In genomic region chr1:8662380-8663072, GRCh38 we compare ENCODE assay signal across 14 cellular contexts.
DNase-seq lines count a peak whose midpoint lies in the region; ATAC-seq and TF ChIP-seq lines count a peak whose summit lies in the region.
"Had no signal": no experiment of that assay in that cellular context is flagged by ENCODE, and none has a peak within 500 bp of the region (broad histone marks: within the 10 kb centered on the region; RNA-seq: fewer than 3 reads in every experiment).

No MANE protein-coding gene starts in this region.

- WGBS in heart left ventricle, 4 donors = 95 to 97% (median 96%) methylated on average over 4 of the region's 4 CpGs
- WGBS in urinary bladder = 97% methylated on average over 4 of the region's 4 CpGs

- no peaks in the 10 kb centered on the region for H3K27me3 Mint-ChIP-seq in activated CD8-positive, alpha-beta T cell treated with anti-CD3 and anti-CD28 coated beads, Interleukin-2, amount 10 ng/mL, durations not matched to agents 7 days and 5 days (ENCODE audit: low read depth)
- no peaks in the 10 kb centered on the region for H3K27me3 Mint-ChIP-seq in CD4-positive, alpha-beta memory T cell
- H3K27me3 Mint-ChIP-seq: activated T-helper 17 cell treated with anti-CD3 and anti-CD28 coated beads, Interleukin-2, amount 50 U/mL, for 72 hours had no signal

- POLR2A ChIA-PET in activated CD8-positive, alpha-beta T cell treated with anti-CD3 and anti-CD28 coated beads, Interleukin-2, amount 10 ng/mL, durations not matched to agents 7 days and 5 days (lab: Charles Lee) = interaction anchor here (0.7 to 1.6 kb wide), 2 partner anchors 10 to 11 kb away, joined by 3 to 4 read pairs; no protein-coding TSS in a partner anchor
- POLR2A ChIA-PET in CD4-positive, alpha-beta memory T cell (lab: Charles Lee; ENCODE audit: partially characterized antibody) = interaction anchor here (1.0 to 1.4 kb wide), 2 partner anchors 8 to 11 kb away, joined by 3 to 5 read pairs; no protein-coding TSS in a partner anchor

- TF ChIP-seq CTCF in heart left ventricle (IDR thresholded peaks at IDR 0.05) (no peak), RWPE2 (IDR thresholded peaks at IDR 0.05; ENCODE audit: poor library complexity, severe bottlenecking) (no peak), foreskin keratinocyte (conservative IDR thresholded peaks at IDR 0.05) (no peak)

- no peak overlapping the region for H3K4me3 ChIP-seq in heart left ventricle
- no peak overlapping the region for H3K4me3 ChIP-seq in RWPE2 (ENCODE audit: severe bottlenecking)
- H3K4me3 ChIP-seq in urinary bladder (ENCODE audit: low read depth, low read length) = no peak overlapping the region
- H3K4me3 ChIP-seq in CD4-positive, alpha-beta memory T cell (ENCODE audit: low read length in 2 of 2) = no peak overlapping the region

- TF ChIP-seq POLR2A in heart left ventricle (IDR thresholded peaks at IDR 0.05) = no peak

- H3K4me1 ChIP-seq in heart left ventricle (peaks cover 19 to 93% (median 79%) of the 10 kb centered on the region in 12 donors), RWPE2 (ENCODE audit: insufficient read depth, poor library complexity, severe bottlenecking) (peaks cover 41% of the 10 kb centered on the region), foreskin keratinocyte (peaks cover 36% of the 10 kb centered on the region), urinary bladder (ENCODE audit: insufficient read depth) (peaks cover 2% of the 10 kb centered on the region)
- H3K4me1 ChIP-seq in CD4-positive, alpha-beta memory T cell (ENCODE audit: insufficient read depth, low read length) = peaks cover 43% of the 10 kb centered on the region

- H3K36me3 ChIP-seq in heart left ventricle = no peaks in the 10 kb centered on the region
- H3K36me3 ChIP-seq in RWPE2 (ENCODE audit: low read depth) = no peaks in the 10 kb centered on the region
- no peaks in the 10 kb centered on the region for H3K36me3 ChIP-seq in urinary bladder (ENCODE audit: insufficient read depth)
- H3K36me3 ChIP-seq in CD4-positive, alpha-beta memory T cell (ENCODE audit: insufficient read depth, low read length) = no peaks in the 10 kb centered on the region
- H3K36me3 ChIP-seq: WERI-Rb-1 had no signal

- H3K27ac Mint-ChIP-seq in activated CD8-positive, alpha-beta T cell treated with anti-CD3 and anti-CD28 coated beads, Interleukin-2, amount 10 ng/mL, durations not matched to agents 7 days and 5 days = no peak overlapping the region
- H3K27ac Mint-ChIP-seq in CD4-positive, alpha-beta memory T cell = peak overlapping the region in 1 of 7 donors; percentile 1
- H3K27ac Mint-ChIP-seq: activated T-helper 17 cell treated with anti-CD3 and anti-CD28 coated beads, Interleukin-2, amount 50 U/mL, for 72 hours; nephron had no signal

- no peaks in the 10 kb centered on the region for H3K4me1 Mint-ChIP-seq in activated CD8-positive, alpha-beta T cell treated with anti-CD3 and anti-CD28 coated beads, Interleukin-2, amount 10 ng/mL, durations not matched to agents 7 days and 5 days (ENCODE audit: low read depth)
- peaks cover 0 to 11% (median 8%) of the 10 kb centered on the region in 4 donors for H3K4me1 Mint-ChIP-seq in CD4-positive, alpha-beta memory T cell

- H3K9me3 ChIP-seq in heart left ventricle (no peaks in the 10 kb centered on the region), RWPE2 (ENCODE audit: severe bottlenecking) (no peaks in the 10 kb centered on the region)
- no peaks in the 10 kb centered on the region for H3K9me3 ChIP-seq in CD4-positive, alpha-beta memory T cell (ENCODE audit: control insufficient read depth in 1 of 2, low read length in 2 of 2)

- CTCF ChIA-PET in activated CD8-positive, alpha-beta T cell treated with anti-CD3 and anti-CD28 coated beads, Interleukin-2, amount 10 ng/mL, durations not matched to agents 7 days and 5 days (lab: Charles Lee) = interaction anchor here (0.9 to 4.7 kb wide), 5 partner anchors 8 to 101 kb away, joined by 3 to 35 read pairs (median 4); no protein-coding TSS in a partner anchor
- CTCF ChIA-PET in CD4-positive, alpha-beta memory T cell (lab: Charles Lee; ENCODE audit: partially characterized antibody) = interaction anchor here (1.9 kb wide), 1 partner anchor 101 kb away, joined by 10 read pairs; no protein-coding TSS in a partner anchor

- intact Hi-C loops in heart left ventricle (cut with DNase I) (no loop called here), left cardiac atrium (cut with DNase I) (no loop called here)
- intact Hi-C loops in CD4-positive, alpha-beta memory T cell (cut with micrococcal nuclease) = no loop called here

- H3K4me3 Mint-ChIP-seq in activated CD8-positive, alpha-beta T cell treated with anti-CD3 and anti-CD28 coated beads, Interleukin-2, amount 10 ng/mL, durations not matched to agents 7 days and 5 days = no peak overlapping the region
- H3K4me3 Mint-ChIP-seq in CD4-positive, alpha-beta memory T cell = peak overlapping the region in 1 of 8 donors; percentile 9
- H3K4me3 Mint-ChIP-seq: activated T-helper 17 cell treated with anti-CD3 and anti-CD28 coated beads, Interleukin-2, amount 50 U/mL, for 72 hours had no signal

- DNase-seq in heart left ventricle (no peak), left cardiac atrium (no peak), RWPE2 (ENCODE audit: low spot score) (no peak), foreskin keratinocyte (no peak)
- DNase-seq in activated CD8-positive, alpha-beta T cell treated with anti-CD3 and anti-CD28 coated beads, Interleukin-2, amount 10 ng/mL, durations not matched to agents 7 days and 5 days = no peak
- DNase-seq in stimulated activated CD4-positive, alpha-beta T cell treated with anti-CD3 and anti-CD28 coated beads, Interleukin-2, amount 100 ng/mL, for 48 hours = no peak
- no peak for DNase-seq in CD4-positive, alpha-beta memory T cell
- DNase-seq: C1 segment of cervical spinal cord, GDM1, SIG-M5, WERI-Rb-1 had no signal

- H3K27ac ChIP-seq in heart left ventricle (peak overlapping the region; percentile 2 to 81 (median 65)), RWPE2 (ENCODE audit: poor library complexity, severe bottlenecking) (peak overlapping the region; percentile 98), foreskin keratinocyte (peak overlapping the region; percentile 54), urinary bladder (ENCODE audit: low read depth) (peak overlapping the region; percentile 16)
- no peak overlapping the region for H3K27ac ChIP-seq in CD4-positive, alpha-beta memory T cell (ENCODE audit: low read depth, low read length)
- H3K27ac ChIP-seq: WERI-Rb-1 had no signal

- H3K9me3 Mint-ChIP-seq in activated CD8-positive, alpha-beta T cell treated with anti-CD3 and anti-CD28 coated beads, Interleukin-2, amount 10 ng/mL, durations not matched to agents 7 days and 5 days (ENCODE audit: insufficient read depth) = no peaks in the 10 kb centered on the region
- no peaks in the 10 kb centered on the region for H3K9me3 Mint-ChIP-seq in CD4-positive, alpha-beta memory T cell
- H3K9me3 Mint-ChIP-seq: activated T-helper 17 cell treated with anti-CD3 and anti-CD28 coated beads, Interleukin-2, amount 50 U/mL, for 72 hours; nephron had no signal

- no peaks in the 10 kb centered on the region for H3K27me3 ChIP-seq in heart left ventricle
- no peaks in the 10 kb centered on the region for H3K27me3 ChIP-seq in RWPE2 (ENCODE audit: insufficient read depth, poor library complexity, severe bottlenecking)
- H3K27me3 ChIP-seq in foreskin keratinocyte = no peaks in the 10 kb centered on the region
- H3K27me3 ChIP-seq in CD4-positive, alpha-beta memory T cell (ENCODE audit: insufficient read depth, low read length) = no peaks in the 10 kb centered on the region

- ATAC-seq in heart left ventricle (no peak), left cardiac atrium (no peak), RWPE2 (ENCODE audit: low read depth) (no peak), foreskin keratinocyte (no peak)
- no peak for ATAC-seq in activated CD8-positive, alpha-beta T cell treated with anti-CD3 and anti-CD28 coated beads, Interleukin-2, amount 10 ng/mL, durations not matched to agents 7 days and 5 days

- no peaks in the 10 kb centered on the region for H3K36me3 Mint-ChIP-seq in activated CD8-positive, alpha-beta T cell treated with anti-CD3 and anti-CD28 coated beads, Interleukin-2, amount 10 ng/mL, durations not matched to agents 7 days and 5 days (ENCODE audit: low read depth)
- H3K36me3 Mint-ChIP-seq in CD4-positive, alpha-beta memory T cell = no peaks in the 10 kb centered on the region
